Comparison of ENCODE assay signal across 2 cellular contexts in genomic region chr15:78567541-78567940, GRCh38.
TF ChIP-seq lines count a peak whose summit lies in the region.

No MANE protein-coding gene starts in this region.

TF ChIP-seq in SK-N-SH, 30 proteins besides CTCF, POLR2A, EP300 and RAD21 (continued from another document):
- TF ChIP-seq TAF1 (IDR thresholded peaks at IDR 0.05; ENCODE audit: borderline replicate concordance, low read depth, low read length) (no peak), ZBTB33 (IDR thresholded peaks at IDR 0.05; ENCODE audit: borderline replicate concordance, low read depth) (no peak), GABPA (IDR thresholded peaks at IDR 0.05; ENCODE audit: low read depth) (no peak), NRF1 (IDR thresholded peaks at IDR 0.05; ENCODE audit: low read depth, low read length) (no peak), FOXJ3 (CRISPR knock-in tag; IDR thresholded peaks at IDR 0.05) (no peak), SMC3 (IDR thresholded peaks at IDR 0.05; ENCODE audit: low read depth, low read length) (no peak), GATA2 (CRISPR knock-in tag; IDR thresholded peaks at IDR 0.05) (no peak)

TF ChIP-seq in SK-N-SH treated with all-trans-retinoic acid at 6 μM for 48 hours, 23 proteins besides CTCF, POLR2A, EP300 and RAD21 (continued from another document):
- TF ChIP-seq PATZ1 (CRISPR knock-in tag; IDR thresholded peaks at IDR 0.05; ENCODE audit: borderline replicate concordance) (no peak), ARNTL (CRISPR knock-in tag; IDR thresholded peaks at IDR 0.05; ENCODE audit: borderline replicate concordance, low read depth) (no peak), CSRNP3 (CRISPR knock-in tag; IDR thresholded peaks at IDR 0.05) (no peak), ZNF8 (CRISPR knock-in tag; IDR thresholded peaks at IDR 0.05) (no peak), POU6F1 (CRISPR knock-in tag; IDR thresholded peaks at IDR 0.05; ENCODE audit: borderline replicate concordance, low read depth) (no peak), CREB5 (CRISPR knock-in tag; IDR thresholded peaks at IDR 0.05; ENCODE audit: low read depth) (no peak), CSDC2 (CRISPR knock-in tag; IDR thresholded peaks at IDR 0.05) (no peak), ZC3H10 (CRISPR knock-in tag; IDR thresholded peaks at IDR 0.05) (no peak), RARB (CRISPR knock-in tag; IDR thresholded peaks at IDR 0.05) (no peak)
TF ChIP-seq in SK-N-SH treated with all-trans-retinoic acid at 6 μM for 48 hours: peak in this region for 0.
